ENCODE assay signal across 1 cellular context in the genomic region with DNA sequence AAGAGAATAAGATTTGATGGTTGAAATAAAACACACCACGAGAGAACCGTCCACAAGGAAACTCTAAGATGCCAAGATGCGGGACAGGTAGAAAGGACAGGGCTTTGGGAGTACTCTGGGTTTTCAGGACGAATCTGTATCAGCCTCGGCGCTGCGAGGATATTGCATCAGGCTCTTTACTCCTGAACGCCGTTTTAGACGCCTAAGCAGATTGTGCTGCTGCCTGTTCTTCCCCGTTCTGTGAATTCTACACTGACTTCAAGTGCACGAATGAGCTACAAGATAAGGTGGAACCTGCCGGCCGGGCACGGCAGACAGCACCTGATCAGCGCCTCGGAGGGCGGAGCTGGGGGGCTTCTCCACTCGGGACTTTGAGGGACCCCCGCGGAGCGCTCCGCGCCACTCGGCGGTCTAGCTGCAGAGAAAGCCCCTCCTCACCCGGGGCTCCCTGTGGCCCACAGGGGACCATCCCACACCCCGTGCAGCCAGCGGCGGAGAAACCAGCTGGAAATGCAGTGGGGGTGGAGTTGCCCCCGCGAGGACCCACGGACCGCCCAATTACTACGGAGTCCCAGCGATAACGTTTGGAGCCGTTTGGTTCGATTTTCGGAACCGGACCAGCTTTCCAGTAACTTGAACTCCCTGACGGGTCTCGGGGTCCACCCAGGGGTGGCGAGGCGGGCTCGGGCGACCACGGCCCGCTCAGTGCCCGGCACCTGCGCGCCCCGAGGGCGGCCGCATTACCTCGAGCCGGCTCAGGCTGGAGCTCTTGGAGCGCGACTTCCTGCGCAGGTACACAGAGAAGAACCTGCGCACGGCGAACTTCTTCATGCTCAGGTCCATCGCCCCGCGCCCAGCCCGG.
TF ChIP-seq lines count a peak whose summit lies in the region.

No MANE protein-coding gene starts in this region.

TF ChIP-seq in HEK293, 187 proteins besides CTCF, POLR2A, EP300 and RAD21 (continued from another document):
- TF ChIP-seq, protein P1, sequence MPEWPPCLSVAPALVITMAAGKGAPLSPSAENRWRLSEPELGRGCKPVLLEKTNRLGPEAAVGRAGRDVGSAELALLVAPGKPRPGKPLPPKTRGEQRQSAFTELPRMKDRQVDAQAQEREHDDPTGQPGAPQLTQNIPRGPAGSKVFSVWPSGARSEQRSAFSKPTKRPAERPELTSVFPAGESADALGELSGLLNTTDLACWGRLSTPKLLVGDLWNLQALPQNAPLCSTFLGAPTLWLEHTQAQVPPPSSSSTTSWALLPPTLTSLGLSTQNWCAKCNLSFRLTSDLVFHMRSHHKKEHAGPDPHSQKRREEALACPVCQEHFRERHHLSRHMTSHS (tag by site-specific recombination; IDR thresholded peaks at IDR 0.05): no peak
- TF ChIP-seq, protein P2, sequence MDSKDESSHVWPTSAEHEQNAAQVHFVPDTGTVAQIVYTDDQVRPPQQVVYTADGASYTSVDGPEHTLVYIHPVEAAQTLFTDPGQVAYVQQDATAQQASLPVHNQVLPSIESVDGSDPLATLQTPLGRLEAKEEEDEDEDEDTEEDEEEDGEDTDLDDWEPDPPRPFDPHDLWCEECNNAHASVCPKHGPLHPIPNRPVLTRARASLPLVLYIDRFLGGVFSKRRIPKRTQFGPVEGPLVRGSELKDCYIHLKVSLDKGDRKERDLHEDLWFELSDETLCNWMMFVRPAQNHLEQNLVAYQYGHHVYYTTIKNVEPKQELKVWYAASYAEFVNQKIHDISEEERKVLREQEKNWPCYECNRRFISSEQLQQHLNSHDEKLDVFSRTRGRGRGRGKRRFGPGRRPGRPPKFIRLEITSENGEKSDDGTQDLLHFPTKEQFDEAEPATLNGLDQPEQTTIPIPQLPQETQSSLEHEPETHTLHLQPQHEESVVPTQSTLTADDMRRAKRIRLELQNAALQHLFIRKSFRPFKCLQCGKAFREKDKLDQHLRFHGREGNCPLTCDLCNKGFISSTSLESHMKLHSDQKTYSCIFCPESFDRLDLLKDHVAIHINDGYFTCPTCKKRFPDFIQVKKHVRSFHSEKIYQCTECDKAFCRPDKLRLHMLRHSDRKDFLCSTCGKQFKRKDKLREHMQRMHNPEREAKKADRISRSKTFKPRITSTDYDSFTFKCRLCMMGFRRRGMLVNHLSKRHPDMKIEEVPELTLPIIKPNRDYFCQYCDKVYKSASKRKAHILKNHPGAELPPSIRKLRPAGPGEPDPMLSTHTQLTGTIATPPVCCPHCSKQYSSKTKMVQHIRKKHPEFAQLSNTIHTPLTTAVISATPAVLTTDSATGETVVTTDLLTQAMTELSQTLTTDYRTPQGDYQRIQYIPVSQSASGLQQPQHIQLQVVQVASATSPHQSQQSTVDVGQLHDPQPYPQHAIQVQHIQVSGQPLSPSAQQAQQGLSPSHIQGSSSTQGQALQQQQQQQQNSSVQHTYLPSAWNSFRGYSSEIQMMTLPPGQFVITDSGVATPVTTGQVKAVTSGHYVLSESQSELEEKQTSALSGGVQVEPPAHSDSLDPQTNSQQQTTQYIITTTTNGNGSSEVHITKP (tag by site-specific recombination; IDR thresholded peaks at IDR 0.05): peak; percentile 35; the same call in 1 of the 2 replicates
- TF ChIP-seq ZBTB26 (tag by site-specific recombination; optimal IDR thresholded peaks at IDR 0.05) (peak; percentile 63), ZFHX2 (tag by site-specific recombination; conservative IDR thresholded peaks at IDR 0.05) (peak; percentile 81), ZNF600 (tag by site-specific recombination; IDR thresholded peaks at IDR 0.05) (peak; percentile 67; the same call in 1 of the 2 replicates), ZNF169 (tag by site-specific recombination; IDR thresholded peaks at IDR 0.05) (no peak), ZIC2 (tag by site-specific recombination; IDR thresholded peaks at IDR 0.05) (peak; percentile 77), ZSCAN23 (tag by site-specific recombination; IDR thresholded peaks at IDR 0.05) (no peak), ZNF2 (tag by site-specific recombination; IDR thresholded peaks at IDR 0.05) (peak; percentile 16; the same call in 1 of the 2 replicates), ZNF335 (tag by site-specific recombination; conservative IDR thresholded peaks at IDR 0.05) (peak; percentile 95), ZBTB20 (tag by site-specific recombination; IDR thresholded peaks at IDR 0.05) (peak; percentile 59), EGR2 (tag by site-specific recombination; IDR thresholded peaks at IDR 0.05; ENCODE audit: low read depth) (peak; percentile 79), SP3 (tag by site-specific recombination; IDR thresholded peaks at IDR 0.05) (peak; percentile 18; the same call in 1 of the 2 replicates), ZNF777 (tag by site-specific recombination; IDR thresholded peaks at IDR 0.05; ENCODE audit: borderline replicate concordance) (peak; percentile 82), YY1 (tag by site-specific recombination; IDR thresholded peaks at IDR 0.05) (no peak), ZNF404 (tag by site-specific recombination; IDR thresholded peaks at IDR 0.05) (no peak), PATZ1 (tag by site-specific recombination; IDR thresholded peaks at IDR 0.05) (peak; percentile 79)
